Comparison of ENCODE assay signal across 21 cellular contexts in the genomic region with DNA sequence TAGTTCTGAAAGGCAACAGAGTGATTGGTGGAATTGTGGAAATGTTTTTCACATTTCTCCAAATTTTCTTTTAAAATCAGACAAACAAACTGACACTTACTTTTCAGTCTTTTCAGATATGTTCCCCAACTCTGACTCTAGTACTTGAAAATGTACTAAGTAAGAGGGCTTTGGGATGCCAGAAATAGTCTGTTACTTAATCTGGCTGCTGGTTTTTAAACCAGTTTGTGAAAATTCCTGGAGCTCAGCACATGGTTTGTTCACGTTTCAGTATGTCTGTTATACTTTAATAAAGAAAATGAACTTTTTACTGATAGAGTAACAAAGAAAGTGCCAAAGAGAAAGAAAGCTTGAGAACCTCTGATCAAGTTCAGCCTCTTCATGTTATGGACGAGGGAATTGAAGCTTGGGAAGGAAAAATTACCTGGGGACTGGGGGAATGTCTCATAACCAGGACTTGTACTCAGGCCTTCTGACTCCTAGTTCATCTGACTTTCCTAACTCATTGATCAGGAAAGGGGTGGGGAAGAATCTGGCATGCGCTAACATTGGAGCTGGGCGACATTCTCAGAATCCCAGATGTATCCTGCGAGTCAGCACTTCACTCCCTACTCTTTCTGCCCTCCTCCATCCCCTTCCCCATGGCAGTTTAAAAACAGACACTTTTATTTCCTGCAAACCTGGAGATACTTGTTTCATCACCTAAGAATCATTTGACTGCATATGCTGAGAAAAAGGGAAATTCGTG. TPM values are rescaled to one million over a fixed set of nuclear protein-coding genes. Genes with fewer than 3 reads are reported as not detected.
DNase-seq lines count a peak whose midpoint lies in the region; ATAC-seq lines count a peak whose summit lies in the region.
"Had no signal": no experiment of that assay in that cellular context is flagged by ENCODE, and none has a peak within 500 bp of the region (broad histone marks: within the 10 kb centered on the region; RNA-seq: fewer than 3 reads in every experiment).

No MANE protein-coding gene starts in this region.

- no peak overlapping the region for H4K8ac ChIP-seq in neuronal stem cell (ENCODE audit: low read depth, low read length)

- DNase-seq in dermis blood vessel endothelial cell (peak; percentile 12), neuronal stem cell (ENCODE audit: low spot score) (no peak), RKO (ENCODE audit: low spot score) (no peak), nucleus accumbens (lab: John Stamatoyannopoulos, UW) (no peak)
- DNase-seq: activated CD4-positive, alpha-beta memory T cell treated with anti-CD3 and anti-CD28 coated beads for 36 hours; activated naive CD8-positive, alpha-beta T cell treated with anti-CD3 and anti-CD28 coated beads, Interleukin-2, amount 10 ng/mL, durations not matched to agents 7 days and 5 days; activated T-cell treated with anti-CD3 and anti-CD28 coated beads, Interleukin-2, amount 50 U/mL, for 48 hours; AML-193; Calu3; cerebellar nuclear complex; foreskin melanocyte; NCI-H2081 treated with DMSO at 0.1 percent for 48 hours; RPMI8226; spleen; T-cell had no signal

- H3K9me3 ChIP-seq in HUES6 (ENCODE audit: control insufficient read depth, insufficient read depth, low read depth, low read length): no peaks in the 10 kb centered on the region
- H3K9me3 ChIP-seq in iPS-15b (ENCODE audit: control insufficient read depth, insufficient read depth, low read length): no peaks in the 10 kb centered on the region
- H3K9me3 ChIP-seq in neuronal stem cell (replicated peaks in 1 of 2; ENCODE audit: control insufficient read depth in 2 of 2, insufficient read depth in 1 of 2, low read depth in 1 of 2, low read length in 2 of 2): no peaks in the 10 kb centered on the region
- H3K9me3 ChIP-seq: spleen, tibial nerve had no signal

- no peak overlapping the region for H3K23ac ChIP-seq in neuronal stem cell (ENCODE audit: low read depth, low read length, poor library complexity)

- H3K79me1 ChIP-seq in neuronal stem cell (ENCODE audit: low read depth, low read length): no peaks in the 10 kb centered on the region

- H3K4me3 ChIP-seq in HUES6 (ENCODE audit: low read depth, low read length): peak overlapping the region; percentile 47
- H3K4me3 ChIP-seq in iPS-15b (ENCODE audit: low read depth, low read length): peak overlapping the region; percentile 55
- no peak overlapping the region for H3K4me3 ChIP-seq in neuronal stem cell (ENCODE audit: low read length in 2 of 2)
- H3K4me3 ChIP-seq: spleen, tibial nerve had no signal

- H2AFZ ChIP-seq in neuronal stem cell (ENCODE audit: low read length): no peak overlapping the region

- H3K4me1 ChIP-seq in HUES6 (ENCODE audit: control insufficient read depth, insufficient read depth, low read length): peaks cover 32% of the 10 kb centered on the region
- peaks cover 38% of the 10 kb centered on the region for H3K4me1 ChIP-seq in iPS-15b (ENCODE audit: control insufficient read depth, insufficient read depth, low read length)
- H3K4me1 ChIP-seq in neuronal stem cell (ENCODE audit: control insufficient read depth in 2 of 2, insufficient read depth in 1 of 2, low read depth in 1 of 2, low read length in 2 of 2): peaks cover 0 to 25% of the 10 kb centered on the region in 2 donors
- H3K4me1 ChIP-seq: tibial nerve had no signal

- no peak overlapping the region for H3K14ac ChIP-seq in neuronal stem cell (ENCODE audit: low read length)

- H3K36me3 ChIP-seq in HUES6 (ENCODE audit: control insufficient read depth, insufficient read depth, low read length) (no peaks in the 10 kb centered on the region), iPS-15b (ENCODE audit: control insufficient read depth, insufficient read depth, low read length) (no peaks in the 10 kb centered on the region), neuronal stem cell (replicated peaks in 1 of 2; ENCODE audit: control insufficient read depth in 2 of 2, insufficient read depth in 2 of 2, low read length in 2 of 2) (no peaks in the 10 kb centered on the region)
- H3K36me3 ChIP-seq: spleen, tibial nerve had no signal

- H3K27me3 ChIP-seq in HUES6 (ENCODE audit: control insufficient read depth, insufficient read depth, low read length) (peaks cover 6% of the 10 kb centered on the region; the same call in 1 of the 2 replicates), iPS-15b (ENCODE audit: control insufficient read depth, insufficient read depth, low read length) (peaks cover 4% of the 10 kb centered on the region), neuronal stem cell (ENCODE audit: control insufficient read depth in 3 of 3, insufficient read depth in 3 of 3, low read depth in 1 of 3, low read length in 3 of 3) (peaks cover 0 to 20% (median 0%) of the 10 kb centered on the region in 3 experiments)
- H3K27me3 ChIP-seq: spleen, tibial nerve had no signal

- H4K91ac ChIP-seq in neuronal stem cell (ENCODE audit: low read depth, low read length, poor library complexity): no peak overlapping the region

- no peak overlapping the region for H2BK12ac ChIP-seq in neuronal stem cell (ENCODE audit: low read length)

- H3K4me2 ChIP-seq in neuronal stem cell (ENCODE audit: insufficient read depth, low read length, poor library complexity, severe bottlenecking): peak overlapping the region; percentile 38

- H2BK5ac ChIP-seq in neuronal stem cell (ENCODE audit: low read length): no peak overlapping the region

- no peak overlapping the region for H3K18ac ChIP-seq in neuronal stem cell (ENCODE audit: low read length)

- H3K9ac ChIP-seq in HUES6 (ENCODE audit: low read length): peak overlapping the region; percentile 21
- H3K9ac ChIP-seq in iPS-15b (ENCODE audit: low read depth, low read length): no peak overlapping the region
- H3K9ac ChIP-seq in neuronal stem cell (ENCODE audit: low read depth, low read length, poor library complexity): no peak overlapping the region

- no peak for ATAC-seq in HG02571 (IDR thresholded peaks at IDR 0.05; ENCODE audit: unreplicated experiment)
- ATAC-seq in GM18873 (IDR thresholded peaks at IDR 0.05; ENCODE audit: low FRiP score, unreplicated experiment): no peak
- ATAC-seq: stimulated activated effector memory CD8-positive, alpha-beta T cell treated with anti-CD3 and anti-CD28 coated beads, Interleukin-12 subunit alpha, Interleukin-12 subunit beta, amount 100 ng/mL, for 72 hours; T-cell had no signal

- H3K4ac ChIP-seq in neuronal stem cell (ENCODE audit: low read length): no peak overlapping the region

- H2BK120ac ChIP-seq in neuronal stem cell (ENCODE audit: low read depth, low read length): no peak overlapping the region

- H2AK5ac ChIP-seq in neuronal stem cell (ENCODE audit: low read depth, low read length): no peak overlapping the region

- no CpG with 5 or more reads among the region's 6 CpGs for WGBS in neuronal stem cell (ENCODE audit: extremely low coverage in 2 of 2, insufficient read length in 2 of 2, insufficient replicate concordance in 1 of 2), 2 donors

- no peak overlapping the region for H2BK15ac ChIP-seq in neuronal stem cell (ENCODE audit: low read length)

- H3K27ac ChIP-seq in HUES6 (ENCODE audit: low read depth, low read length) (no peak overlapping the region), neuronal stem cell (replicated peaks; ENCODE audit: low read length) (peak overlapping the region; percentile 46)
- H3K27ac ChIP-seq: spleen, tibial nerve had no signal

RNA-seq across cellular contexts. Expression of gene DNAJC6, which starts 30.8 kb away (rescaled TPM):
- 11.7 and 11.9 TPM in 2 replicates for total RNA-seq in dermis blood vessel endothelial cell
- polyA plus RNA-seq in neuronal stem cell (2013, experiment 1 of 2): 6.5 TPM
- polyA plus RNA-seq in neuronal stem cell (2013, experiment 2 of 2): 6.3 TPM

Comparison
In these comparisons a context has a peak if more than half of its experiments do, and no peak if none do; other contexts are left out.
1. H3K4me3 ChIP-seq: peak in HUES6 (single experiment) and iPS-15b (single experiment); none in neuronal stem cell (0 of 2).